18 cellular contexts compared by ENCODE assay signal in the genomic region with DNA sequence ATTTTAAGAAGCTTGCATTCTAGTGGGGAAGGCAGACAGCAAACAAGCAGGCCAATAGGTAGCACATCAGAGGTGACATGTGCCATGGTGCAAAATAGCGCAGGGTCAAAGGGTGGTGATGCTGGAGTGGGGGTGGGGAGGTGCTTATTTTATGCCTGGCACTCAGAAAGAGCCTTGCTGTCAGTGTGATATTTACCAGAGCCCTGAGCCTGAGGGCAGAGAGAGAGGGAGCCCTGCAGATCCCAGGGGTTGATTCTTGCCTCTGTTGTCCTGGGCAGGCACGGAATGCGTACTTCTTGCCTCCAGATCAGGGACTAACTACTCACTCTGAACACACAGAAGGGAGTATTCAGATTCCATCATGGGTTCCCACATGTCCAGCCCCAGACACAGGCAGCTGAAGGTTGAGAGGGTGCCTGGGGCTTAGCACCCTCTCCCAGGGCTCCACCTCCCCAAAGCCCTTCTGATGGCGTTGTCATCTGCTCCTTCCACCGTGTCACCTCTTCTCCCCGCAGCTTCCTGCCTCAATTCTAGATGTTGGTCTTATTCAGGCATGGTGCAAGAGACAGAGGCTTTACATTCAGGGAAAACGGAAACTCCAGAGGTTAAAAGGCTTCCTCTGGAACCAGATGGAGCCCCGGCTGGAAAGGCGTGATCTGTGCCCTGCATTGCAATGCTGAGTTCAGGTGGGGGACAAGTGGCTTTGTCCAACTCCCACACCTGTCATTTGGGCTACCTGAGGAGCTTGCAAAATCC.
"Had no signal": no experiment of that assay in that cellular context is flagged by ENCODE, and none has a peak within 500 bp of the region (broad histone marks: within the 10 kb centered on the region; RNA-seq: fewer than 3 reads in every experiment).

No MANE protein-coding gene starts in this region.

- ATAC-seq: esophagus mucosa, gastrocnemius medialis had no signal

- H3K27ac ChIP-seq: ascending aorta, breast epithelium, gastrocnemius medialis, WERI-Rb-1 had no signal

- H3K36me3 ChIP-seq: ascending aorta, breast epithelium, gastrocnemius medialis, WERI-Rb-1 had no signal

- H3K4me1 ChIP-seq: ascending aorta, breast epithelium, gastrocnemius medialis had no signal

- DNase-seq: activated CD4-positive, alpha-beta T cell treated with anti-CD3 and anti-CD28 coated beads for 1 hour; activated CD8-positive, alpha-beta memory T cell treated with anti-CD3 and anti-CD28 coated beads for 24 hours; activated CD8-positive, alpha-beta memory T cell treated with anti-CD3 and anti-CD28 coated beads, Interleukin-2, amount 50 U/mL, for 48 hours; activated effector memory CD4-positive, alpha-beta T cell treated with Interleukin-2 at 50 U/mL for 16 hours; activated naive CD4-positive, alpha-beta T cell treated with anti-CD3 and anti-CD28 coated beads, Interleukin-2, amount 10 ng/mL, durations not matched to agents 7 days and 5 days; activated T-cell treated with anti-CD3 and anti-CD28 coated beads, Interleukin-2, amount 50 U/mL, for 48 hours; effector CD4-positive, alpha-beta T cell; gastrocnemius medialis; head of caudate nucleus; immature natural killer cell; midbrain; nucleus accumbens; T-helper 2 cell; WERI-Rb-1 had no signal

- H3K4me3 ChIP-seq: ascending aorta, breast epithelium, gastrocnemius medialis, lung had no signal

- H3K9me3 ChIP-seq: gastrocnemius medialis had no signal

- H3K27me3 ChIP-seq: ascending aorta, breast epithelium, gastrocnemius medialis had no signal
